In the genomic region with DNA sequence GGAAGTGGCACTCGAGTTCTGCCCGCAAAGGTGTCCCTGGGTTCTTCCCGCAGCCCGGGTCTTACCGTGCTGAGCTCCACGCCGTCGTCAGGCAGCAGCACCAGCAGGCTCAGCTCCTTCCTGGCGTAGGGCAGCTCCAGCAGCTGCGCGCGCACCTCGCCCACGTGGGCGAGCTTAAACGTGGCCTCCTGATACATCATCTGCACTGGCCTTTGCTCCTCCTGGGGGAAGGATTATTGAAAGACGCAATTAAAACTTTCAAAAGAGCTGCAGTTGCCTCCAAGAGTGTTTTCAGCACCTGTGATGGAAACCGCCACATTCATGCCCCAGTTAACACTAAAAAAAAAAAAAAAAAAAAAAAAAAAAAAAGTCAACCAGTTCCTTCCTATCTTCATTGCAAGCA, we compare ENCODE assay signal across 8 cellular contexts. TPM values are rescaled to one million over a fixed set of nuclear protein-coding genes. Genes with fewer than 3 reads are reported as not detected.
DNase-seq lines count a peak whose midpoint lies in the region; ATAC-seq and TF ChIP-seq lines count a peak whose summit lies in the region.

No MANE protein-coding gene starts in this region.

- ATAC-seq in GM18909 (IDR thresholded peaks at IDR 0.05; ENCODE audit: poor library complexity, unreplicated experiment) (peak; percentile 53), body of pancreas (no peak), HG03135 (IDR thresholded peaks at IDR 0.05; ENCODE audit: unreplicated experiment) (no peak)

- H2AFZ ChIP-seq in PC-9 = no peak overlapping the region

- no peak for TF ChIP-seq POLR2A in body of pancreas (IDR thresholded peaks at IDR 0.05)

- H3K27ac ChIP-seq in body of pancreas = no peak overlapping the region
- no peak overlapping the region for H3K27ac ChIP-seq in PC-9

- no peaks in the 10 kb centered on the region for H3K79me2 ChIP-seq in PC-9 (ENCODE audit: low read depth)

- no peak for TF ChIP-seq CTCF in body of pancreas (IDR thresholded peaks at IDR 0.05)
- no peak for TF ChIP-seq CTCF in PC-9 (conservative IDR thresholded peaks at IDR 0.05)

- no peak overlapping the region for H3K4me3 ChIP-seq in body of pancreas
- no peak overlapping the region for H3K4me3 ChIP-seq in PC-9

- CTCF ChIA-PET in PC-9 (lab: Charles Lee) = no interaction called here

- BruUV-seq in PC-9 (replicated peaks; lab: Mats Ljungman, UMichigan) = no TSS peak

- H3K27me3 ChIP-seq in body of pancreas (no peaks in the 10 kb centered on the region), PC-9 (ENCODE audit: insufficient read depth, low read depth) (no peaks in the 10 kb centered on the region)

- peak; percentile 49 for DNase-seq in NCI-H510A (lab: John Stamatoyannopoulos, UW)
- peak; percentile 91 for DNase-seq in activated effector memory CD4-positive, alpha-beta T cell treated with anti-CD3 and anti-CD28 coated beads, Interleukin-2, amount 50 U/mL, for 16 hours
- DNase-seq in stimulated activated CD4-positive, alpha-beta T cell treated with anti-CD3 and anti-CD28 coated beads, Interleukin-4, amount 100 ng/mL, for 1 hour = peak; percentile 80
- no peak for DNase-seq in body of pancreas
- DNase-seq in PC-9 = no peak
- no peak for DNase-seq in G401 (ENCODE audit: low spot score)

- no peaks in the 10 kb centered on the region for H3K9me2 ChIP-seq in PC-9 (ENCODE audit: insufficient read depth)

- H3K9me3 ChIP-seq in body of pancreas = no peaks in the 10 kb centered on the region
- no peaks in the 10 kb centered on the region for H3K9me3 ChIP-seq in PC-9 (ENCODE audit: insufficient read depth, low read depth)

- no peaks in the 10 kb centered on the region for H3F3A ChIP-seq in PC-9 (ENCODE audit: insufficient read depth, low read depth)

- H4K20me1 ChIP-seq in PC-9 (ENCODE audit: insufficient read depth) = no peaks in the 10 kb centered on the region

- no peaks in the 10 kb centered on the region for H3K4me1 ChIP-seq in body of pancreas
- no peaks in the 10 kb centered on the region for H3K4me1 ChIP-seq in PC-9 (replicated peaks; ENCODE audit: insufficient read depth)

- no peaks in the 10 kb centered on the region for H3K36me3 ChIP-seq in body of pancreas (replicated peaks in 1 of 2; ENCODE audit: insufficient read depth in 1 of 2, low read depth in 2 of 2)
- no peaks in the 10 kb centered on the region for H3K36me3 ChIP-seq in PC-9 (ENCODE audit: low read depth)

- no peak overlapping the region for H3K4me2 ChIP-seq in PC-9

- POLR2A ChIA-PET in PC-9 (lab: Charles Lee; ENCODE audit: unreplicated experiment) = no interaction called here

- intact Hi-C loops in body of pancreas (cut with DNase I) = no loop called here
- intact Hi-C loops in PC-9 (cut with micrococcal nuclease; ENCODE audit: unreplicated experiment) = no loop called here

- in situ Hi-C loops in G401 (cut with HindIII; ENCODE audit: low sequenced_read_pairs) = no loop called here

- 91 to 95% methylated on average over 16 to 18 of the region's 18 CpGs for WGBS in body of pancreas, 2 donors

RNA-seq across cellular contexts. Expression of a gene that starts 11.3 kb away (rescaled TPM):
- total RNA-seq in body of pancreas = 1 to 10 TPM; 2.0 to 4.2 TPM
- 1.7 and 2.4 TPM in 2 replicates for total RNA-seq in PC-9 (2021)
- 18.6 and 26.5 TPM in 2 replicates for total RNA-seq in G401 (2014; rRNA removed; shearing (Covaris generic))

RNA-seq across cellular contexts. Expression of a gene that starts 50.1 kb away (rescaled TPM):
- 10 to 100 TPM; 19.1 to 80.4 TPM for total RNA-seq in body of pancreas
- 82.3 and 93.9 TPM in 2 replicates for total RNA-seq in PC-9 (2021)
- total RNA-seq in G401 (2014; rRNA removed; shearing (Covaris generic)) = 0.06 TPM in 1 of 2 replicates, not detected in the other

Comparison
In these comparisons a context has a peak if more than half of its experiments do, and no peak if none do; other contexts are left out.
1. DNase-seq: peak in NCI-H510A (single experiment), activated effector memory CD4-positive, alpha-beta T cell treated with anti-CD3 and anti-CD28 coated beads, Interleukin-2, amount 50 U/mL, for 16 hours (single experiment) and stimulated activated CD4-positive, alpha-beta T cell treated with anti-CD3 and anti-CD28 coated beads, Interleukin-4, amount 100 ng/mL, for 1 hour (single experiment); none in body of pancreas (0 of 4), PC-9 (0 of 2) and G401 (single experiment).
2. RNA of a gene that starts 50.1 kb away (total RNA-seq): 82.3 to 93.9 TPM in PC-9 and 19.1 to 80.4 TPM in body of pancreas; 0.06 TPM in G401; every median in the first group is over 10 times any median in the second.